24 cellular contexts compared by ENCODE assay signal in genomic region chr5:8857051-8857450, GRCh38.
"Had no signal": no experiment of that assay in that cellular context is flagged by ENCODE, and none has a peak within 500 bp of the region (broad histone marks: within the 10 kb centered on the region; RNA-seq: fewer than 3 reads in every experiment).

No MANE protein-coding gene starts in this region.

- DNase-seq: activated CD4-positive, alpha-beta T cell treated with anti-CD3 and anti-CD28 coated beads for 4 hours; activated CD4-positive, alpha-beta T cell treated with anti-CD3 and anti-CD28 coated beads, Interleukin-2, amount 50 U/mL, for 48 hours; activated CD8-positive, alpha-beta memory T cell treated with anti-CD3 and anti-CD28 coated beads for 24 hours; activated effector memory CD4-positive, alpha-beta T cell treated with anti-CD3 and anti-CD28 coated beads, Interleukin-2, amount 50 U/mL, for 16 hours; activated naive CD4-positive, alpha-beta T cell treated with anti-CD3 and anti-CD28 coated beads for 36 hours; activated naive CD8-positive, alpha-beta T cell treated with anti-CD3 and anti-CD28 coated beads for 36 hours; activated T-cell treated with anti-CD3 and anti-CD28 coated beads, Interleukin-2, amount 50 U/mL, for 1 hour; cerebellar nuclear complex; colonic mucosa; effector CD8-positive, alpha-beta T cell; head of caudate nucleus; hippocampal formation; left colon; mammary epithelial cell; nephron progenitor cell; ovary; retina; stimulated activated CD4-positive, alpha-beta T cell treated with anti-CD3 and anti-CD28 coated beads, Interleukin-4, amount 100 ng/mL, for 24 hours; T-helper 9 cell; trophoblast cell had no signal

- H3K4me3 ChIP-seq: ascending aorta, cardiac muscle cell, colonic mucosa, ovary, skin epidermis, thoracic aorta had no signal
